2 cellular contexts compared by ENCODE assay signal in genomic region chr7:73707045-73707631, GRCh38.
TF ChIP-seq lines count a peak whose summit lies in the region.

No MANE protein-coding gene starts in this region.

TF ChIP-seq in IMR-90, 13 proteins besides CTCF, POLR2A, EP300 and RAD21 (continued from another document):
- TF ChIP-seq ELK1 (IDR thresholded peaks at IDR 0.05; ENCODE audit: borderline replicate concordance, low read depth, low read length) (no peak), FOS (IDR thresholded peaks at IDR 0.05; ENCODE audit: low read depth, low read length) (no peak), RCOR1 (IDR thresholded peaks at IDR 0.05; ENCODE audit: insufficient replicate concordance, low read length) (no peak), CEBPB (IDR thresholded peaks at IDR 0.05; ENCODE audit: low read depth, low read length) (no peak), USF2 (IDR thresholded peaks at IDR 0.05; ENCODE audit: low read depth, low read length) (no peak), BHLHE40 (IDR thresholded peaks at IDR 0.05; ENCODE audit: low read depth, low read length) (no peak)

TF ChIP-seq in SK-N-SH treated with all-trans-retinoic acid at 6 μM for 48 hours, 23 proteins besides CTCF, POLR2A, EP300 and RAD21 (continued from another document):
- TF ChIP-seq TSHZ2 (CRISPR knock-in tag; IDR thresholded peaks at IDR 0.05) (no peak), ZNF565 (CRISPR knock-in tag; conservative IDR thresholded peaks at IDR 0.05; ENCODE audit: low read depth) (no peak), ISL1 (CRISPR knock-in tag; IDR thresholded peaks at IDR 0.05) (no peak), CSDC2 (CRISPR knock-in tag; IDR thresholded peaks at IDR 0.05) (no peak), ESRRG (CRISPR knock-in tag; IDR thresholded peaks at IDR 0.05) (no peak), PPARA (CRISPR knock-in tag; IDR thresholded peaks at IDR 0.05; ENCODE audit: borderline replicate concordance) (no peak), PATZ1 (CRISPR knock-in tag; IDR thresholded peaks at IDR 0.05; ENCODE audit: borderline replicate concordance) (no peak)
